In the genomic region with DNA sequence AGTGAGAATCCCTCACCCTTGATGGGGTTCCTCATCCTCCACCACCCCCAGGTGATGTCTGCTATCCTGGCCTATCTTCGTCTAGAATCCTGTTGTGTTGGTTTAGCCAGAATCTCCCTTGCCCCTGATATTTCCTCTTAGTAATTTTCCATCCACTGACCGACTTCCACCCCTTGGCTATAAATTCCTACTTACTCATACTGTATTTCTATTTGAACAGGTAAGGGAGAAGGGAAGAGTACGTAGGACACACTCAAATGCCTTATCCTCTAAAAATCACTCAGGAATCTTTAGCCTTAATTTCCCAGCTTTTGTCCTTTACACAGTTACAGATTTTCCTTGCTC, we compare ENCODE assay signal across 8 cellular contexts. TPM values are rescaled to one million over a fixed set of nuclear protein-coding genes. Genes with fewer than 3 reads are reported as not detected.
DNase-seq lines count a peak whose midpoint lies in the region; ATAC-seq and TF ChIP-seq lines count a peak whose summit lies in the region.

No MANE protein-coding gene starts in this region.

- no peak overlapping the region; the same call in 1 of the 2 replicates for H3K18ac ChIP-seq in IMR-90 (ENCODE audit: low read depth, low read length)

- H3K27me3 ChIP-seq in A673 (replicated peaks; ENCODE audit: insufficient read depth, low read depth, low read length, poor library complexity), result no peaks in the 10 kb centered on the region
- no peaks in the 10 kb centered on the region for H3K27me3 ChIP-seq in IMR-90 (ENCODE audit: control insufficient read depth, insufficient read depth, low read length)
- H3K27me3 ChIP-seq in muscle layer of duodenum (ENCODE audit: low read depth, low read length), result no peaks in the 10 kb centered on the region

- H3K23ac ChIP-seq in IMR-90 (ENCODE audit: low read depth, low read length), result peak overlapping the region; percentile 6; the same call in 1 of the 2 replicates

- no peak for TF ChIP-seq CTCF in A673 (conservative IDR thresholded peaks at IDR 0.05; ENCODE audit: low read depth, low read length)
- TF ChIP-seq CTCF in IMR-90 (conservative IDR thresholded peaks at IDR 0.05; ENCODE audit: low read depth, low read length), result no peak

- H3K9me3 ChIP-seq in A673 (ENCODE audit: low read depth, low read length, poor library complexity, severe bottlenecking) (no peaks in the 10 kb centered on the region), IMR-90 (ENCODE audit: control insufficient read depth, insufficient read depth, low read length) (no peaks in the 10 kb centered on the region), muscle layer of duodenum (ENCODE audit: control insufficient read depth in 1 of 2, low read length in 2 of 2) (no peaks in the 10 kb centered on the region)

- H3K56ac ChIP-seq in IMR-90 (ENCODE audit: extremely low read depth, insufficient read depth, low read length), result 0 out of 2 replicates have a peak overlapping the region, but pooled peaks have one; percentile 63

- peak overlapping the region; percentile 63 for H3K4me3 ChIP-seq in A673 (ENCODE audit: low read depth, low read length, poor library complexity, severe bottlenecking)
- H3K4me3 ChIP-seq in IMR-90 (ENCODE audit: insufficient read depth, low read depth, low read length), result peak overlapping the region; percentile 35; the same call in 1 of the 2 replicates
- peak overlapping the region; percentile 77 to 91 for H3K4me3 ChIP-seq in muscle layer of duodenum (ENCODE audit: low read depth in 1 of 2, low read length in 2 of 2)

- H3K4ac ChIP-seq in IMR-90 (ENCODE audit: low read depth, low read length), result peak overlapping the region; percentile 39; the same call in 1 of the 2 replicates

- peak overlapping the region; percentile 28; the same call in 1 of the 2 replicates for H2BK120ac ChIP-seq in IMR-90 (ENCODE audit: low read depth, low read length)

- peak overlapping the region; percentile 83 for H2AK5ac ChIP-seq in IMR-90 (ENCODE audit: low read depth, low read length)

- peaks cover 14% of the 10 kb centered on the region for H3K4me1 ChIP-seq in A673 (ENCODE audit: insufficient read depth, low read length, poor library complexity, severe bottlenecking)
- H3K4me1 ChIP-seq in IMR-90 (ENCODE audit: control insufficient read depth, insufficient read depth, low read length), result no peaks in the 10 kb centered on the region; the same call in 1 of the 2 replicates
- peaks cover 7 to 23% of the 10 kb centered on the region in 2 donors for H3K4me1 ChIP-seq in muscle layer of duodenum (ENCODE audit: control insufficient read depth in 1 of 2, insufficient read depth in 2 of 2, low read length in 2 of 2)

- TF ChIP-seq RAD21 in IMR-90 (IDR thresholded peaks at IDR 0.05; ENCODE audit: low read length), result no peak

- in situ Hi-C loops in IMR-90 (cut with MboI; ENCODE audit: low sequenced_read_pairs), result no loop called here

- dilution Hi-C loops in IMR-90 (cut with HindIII; ENCODE audit: low sequenced_read_pairs, unreplicated experiment), result no loop called here

- peak overlapping the region; percentile 82 for H3K14ac ChIP-seq in IMR-90 (replicated peaks; ENCODE audit: low read depth, low read length)

- H4K8ac ChIP-seq in IMR-90 (ENCODE audit: low read depth in 2 of 2, low read length in 2 of 2), result peak overlapping the region; percentile 91 to 96

- intact Hi-C loops in A673 (cut with micrococcal nuclease; ENCODE audit: unreplicated experiment) (no loop called here), IMR-90 (cut with micrococcal nuclease) (no loop called here)

- peak overlapping the region; percentile 58 for H2BK5ac ChIP-seq in IMR-90 (ENCODE audit: low read depth, low read length, poor library complexity, severe bottlenecking)

- DNase-seq in A673 (ENCODE audit: low spot score) (no peak), IMR-90 (no peak), caudate nucleus (lab: John Stamatoyannopoulos, UW) (no peak), cerebellum (ENCODE audit: low spot score) (no peak)
- no peak for DNase-seq in effector CD8-positive, alpha-beta T cell (lab: John Stamatoyannopoulos, UW)
- DNase-seq in stimulated activated naive CD4-positive, alpha-beta T cell (lab: John Stamatoyannopoulos, UW), result no peak

- POLR2A ChIA-PET in A673 (lab: Charles Lee; ENCODE audit: low non-redundant PET), result interaction anchor here (0.7 kb wide), 1 partner anchor 119 kb away, joined by 5 read pairs; no protein-coding TSS in a partner anchor
- POLR2A ChIA-PET in IMR-90 (lab: Charles Lee; ENCODE audit: unreplicated experiment), result interaction anchor here (0.6 kb wide), 1 partner anchor 216 kb away, joined by 3 read pairs; a partner anchor contains a TSS

- H4K91ac ChIP-seq in IMR-90 (ENCODE audit: insufficient read depth, low read depth, low read length), result peak overlapping the region; percentile 47

- H3K36me3 ChIP-seq in A673 (ENCODE audit: insufficient read depth, low read length, poor library complexity, severe bottlenecking), result peaks cover 14% of the 10 kb centered on the region
- H3K36me3 ChIP-seq in IMR-90 (ENCODE audit: control insufficient read depth, insufficient read depth, low read length), result 0 out of 2 replicates have a peak, but pooled peaks cover 4% of the 10 kb centered on the region
- H3K36me3 ChIP-seq in muscle layer of duodenum (ENCODE audit: control insufficient read depth in 1 of 2, insufficient read depth in 2 of 2, low read length in 2 of 2), result no peaks in the 10 kb centered on the region

- H2AK9ac ChIP-seq in IMR-90 (replicated peaks; ENCODE audit: low read depth, low read length, poor library complexity), result no peak overlapping the region

- BruUV-seq in A673 (replicated peaks; lab: Mats Ljungman, UMichigan) (TSS peak; percentile 99), IMR-90 (replicated peaks; lab: Mats Ljungman, UMichigan) (no TSS peak)

- H4K20me1 ChIP-seq in IMR-90 (ENCODE audit: insufficient read depth, low read length), result peaks cover 37% of the 10 kb centered on the region

- H3K27ac ChIP-seq in A673 (ENCODE audit: low read depth, low read length, poor library complexity, severe bottlenecking) (peak overlapping the region; percentile 96), IMR-90 (ENCODE audit: insufficient read depth, low read length) (no peak overlapping the region), caudate nucleus (ENCODE audit: low read depth, low read length) (peak overlapping the region; percentile 64), muscle layer of duodenum (ENCODE audit: low read length) (peak overlapping the region; percentile 97)

- no CpG with 5 or more reads among the region's 3 CpGs for WGBS in IMR-90 (ENCODE audit: extremely low coverage in 2 of 2, insufficient read length in 1 of 2), 2 experiments

- H3K4me2 ChIP-seq in IMR-90 (ENCODE audit: low read depth, low read length), result peak overlapping the region; percentile 41; the same call in 1 of the 2 replicates

- no peaks in the 10 kb centered on the region; the same call in 1 of the 2 replicates for H3K9me1 ChIP-seq in IMR-90 (ENCODE audit: insufficient read depth, low read length)

- CTCF ChIA-PET in A673 (lab: Charles Lee), result interaction anchor here (0.7 kb wide), 1 partner anchor 246 kb away, joined by 4 read pairs; no protein-coding TSS in a partner anchor
- CTCF ChIA-PET in IMR-90 (lab: Yijun Ruan, JAX), result no interaction called here

- H2BK20ac ChIP-seq in IMR-90 (ENCODE audit: low read depth, low read length), result no peak overlapping the region

- ATAC-seq in IMR-90 (ENCODE audit: low read depth), result no peak
- no peak for ATAC-seq in HG02571 (IDR thresholded peaks at IDR 0.05; ENCODE audit: unreplicated experiment)

- no peak for TF ChIP-seq POLR2A in IMR-90 (IDR thresholded peaks at IDR 0.05; ENCODE audit: low read depth, low read length)

- peaks cover 0 to 18% of the 10 kb centered on the region in 2 experiments; a peak in 2 of 4 replicates for H3K79me1 ChIP-seq in IMR-90 (ENCODE audit: low read depth in 1 of 2, low read length in 2 of 2)

- H3K9ac ChIP-seq in IMR-90 (ENCODE audit: low read depth, low read length), result no peak overlapping the region; the same call in 1 of the 2 replicates

- H4K5ac ChIP-seq in IMR-90 (ENCODE audit: low read depth, low read length), result peak overlapping the region; percentile 52

- peak overlapping the region; percentile 88 for H2AFZ ChIP-seq in IMR-90 (replicated peaks; ENCODE audit: low read length, poor library complexity)

- H2BK15ac ChIP-seq in IMR-90 (ENCODE audit: low read depth, low read length), result peak overlapping the region; percentile 8; the same call in 1 of the 3 replicates

TF ChIP-seq in IMR-90, 13 proteins besides CTCF, POLR2A, EP300 and RAD21:
- TF ChIP-seq RCOR1 (IDR thresholded peaks at IDR 0.05; ENCODE audit: insufficient replicate concordance, low read length) (no peak), RFX5 (IDR thresholded peaks at IDR 0.05; ENCODE audit: low read depth, low read length) (no peak), FOS (IDR thresholded peaks at IDR 0.05; ENCODE audit: low read depth, low read length) (no peak), MXI1 (IDR thresholded peaks at IDR 0.05; ENCODE audit: borderline replicate concordance, low read depth, low read length) (no peak), SMC3 (IDR thresholded peaks at IDR 0.05; ENCODE audit: low read depth, low read length) (no peak), MAFK (IDR thresholded peaks at IDR 0.05; ENCODE audit: low read depth, low read length) (no peak), NFE2L2 (IDR thresholded peaks at IDR 0.05; ENCODE audit: low read depth, low read length) (no peak), BHLHE40 (IDR thresholded peaks at IDR 0.05; ENCODE audit: low read depth, low read length) (no peak)
- TF ChIP-seq, protein P1, sequence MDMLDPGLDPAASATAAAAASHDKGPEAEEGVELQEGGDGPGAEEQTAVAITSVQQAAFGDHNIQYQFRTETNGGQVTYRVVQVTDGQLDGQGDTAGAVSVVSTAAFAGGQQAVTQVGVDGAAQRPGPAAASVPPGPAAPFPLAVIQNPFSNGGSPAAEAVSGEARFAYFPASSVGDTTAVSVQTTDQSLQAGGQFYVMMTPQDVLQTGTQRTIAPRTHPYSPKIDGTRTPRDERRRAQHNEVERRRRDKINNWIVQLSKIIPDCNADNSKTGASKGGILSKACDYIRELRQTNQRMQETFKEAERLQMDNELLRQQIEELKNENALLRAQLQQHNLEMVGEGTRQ (IDR thresholded peaks at IDR 0.05; ENCODE audit: low read depth, low read length), result no peak
- TF ChIP-seq, protein P2, sequence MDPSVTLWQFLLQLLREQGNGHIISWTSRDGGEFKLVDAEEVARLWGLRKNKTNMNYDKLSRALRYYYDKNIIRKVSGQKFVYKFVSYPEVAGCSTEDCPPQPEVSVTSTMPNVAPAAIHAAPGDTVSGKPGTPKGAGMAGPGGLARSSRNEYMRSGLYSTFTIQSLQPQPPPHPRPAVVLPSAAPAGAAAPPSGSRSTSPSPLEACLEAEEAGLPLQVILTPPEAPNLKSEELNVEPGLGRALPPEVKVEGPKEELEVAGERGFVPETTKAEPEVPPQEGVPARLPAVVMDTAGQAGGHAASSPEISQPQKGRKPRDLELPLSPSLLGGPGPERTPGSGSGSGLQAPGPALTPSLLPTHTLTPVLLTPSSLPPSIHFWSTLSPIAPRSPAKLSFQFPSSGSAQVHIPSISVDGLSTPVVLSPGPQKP (IDR thresholded peaks at IDR 0.05; ENCODE audit: borderline replicate concordance, low read depth, low read length), result no peak

RNA-seq across cellular contexts. Expression of a gene that starts 0.7 kb away (rescaled TPM):
- total RNA-seq in A673 (2021) (150 and 157 TPM in 2 replicates), IMR-90 (2012; rRNA removed) (47.7 and 69.7 TPM in 2 replicates), cerebellum (69.4 TPM)
- polyA plus RNA-seq in IMR-90 (2012; rRNA removed), result 129 and 165 TPM in 2 replicates
- 57.2 and 127 TPM in 2 replicates for polyA plus RNA-seq in IMR-90 (2012; cell fraction: cytosol; rRNA removed)
- 101 and 131 TPM in 2 replicates for polyA plus RNA-seq in IMR-90 (2012; cell fraction: nucleus; rRNA removed; ENCODE audit: low replicate concordance)
